In genomic region chr19:36898422-36898821, GRCh38 we compare ENCODE assay signal across 32 cellular contexts.
"Had no signal": no experiment of that assay in that cellular context is flagged by ENCODE, and none has a peak within 500 bp of the region (broad histone marks: within the 10 kb centered on the region; RNA-seq: fewer than 3 reads in every experiment).

No MANE protein-coding gene starts in this region.

- H3K36me3 ChIP-seq: colonic mucosa had no signal

- H3K4me3 Mint-ChIP-seq: activated CD4-positive, alpha-beta memory T cell treated with anti-CD3 and anti-CD28 coated beads for 36 hours; activated CD4-positive, alpha-beta T cell treated with anti-CD3 and anti-CD28 coated beads for 36 hours; activated CD4-positive, alpha-beta T cell treated with anti-CD3 and anti-CD28 coated beads, Interleukin-2, amount 10 ng/mL, durations not matched to agents 24 days and 14 days; activated CD8-positive, alpha-beta memory T cell treated with anti-CD3 and anti-CD28 coated beads, Interleukin-2, amount 10 ng/mL, durations not matched to agents 7 days and 5 days; activated CD8-positive, alpha-beta T cell treated with anti-CD3 and anti-CD28 coated beads, Interleukin-2, amount 10 ng/mL, durations not matched to agents 7 days and 5 days; activated naive CD4-positive, alpha-beta T cell treated with anti-CD3 and anti-CD28 coated beads for 36 hours; activated naive CD4-positive, alpha-beta T cell treated with anti-CD3 and anti-CD28 coated beads, Interleukin-2, amount 50 U/mL, for 24 hours; activated naive CD8-positive, alpha-beta T cell treated with anti-CD3 and anti-CD28 coated beads for 36 hours; activated naive CD8-positive, alpha-beta T cell treated with anti-CD3 and anti-CD28 coated beads, Interleukin-2, amount 50 U/mL, for 24 hours; activated T-helper 1 cell treated with anti-CD3 and anti-CD28 coated beads, Interleukin-12 subunit alpha, Interleukin-12 subunit beta, Interleukin-2, Interleukin-4 antibody, amounts not matched to agents 30 ng/mL and 10 ng/mL and 1 ng/mL, durations not matched to agents 14 hours and 24 hours and 36 hours; brain had no signal

- H3K27ac Mint-ChIP-seq: activated CD4-positive, alpha-beta memory T cell treated with anti-CD3 and anti-CD28 coated beads for 36 hours; activated CD4-positive, alpha-beta T cell treated with anti-CD3 and anti-CD28 coated beads for 36 hours; activated CD4-positive, alpha-beta T cell treated with anti-CD3 and anti-CD28 coated beads, Interleukin-2, amount 10 ng/mL, durations not matched to agents 24 days and 14 days; activated CD8-positive, alpha-beta memory T cell treated with anti-CD3 and anti-CD28 coated beads, Interleukin-2, amount 10 ng/mL, durations not matched to agents 7 days and 5 days; activated CD8-positive, alpha-beta T cell treated with anti-CD3 and anti-CD28 coated beads, Interleukin-2, amount 10 ng/mL, durations not matched to agents 7 days and 5 days; activated naive CD4-positive, alpha-beta T cell treated with anti-CD3 and anti-CD28 coated beads for 36 hours; activated naive CD4-positive, alpha-beta T cell treated with anti-CD3 and anti-CD28 coated beads, Interleukin-2, amount 50 U/mL, for 24 hours; activated naive CD8-positive, alpha-beta T cell treated with anti-CD3 and anti-CD28 coated beads for 36 hours; activated naive CD8-positive, alpha-beta T cell treated with anti-CD3 and anti-CD28 coated beads, Interleukin-2, amount 50 U/mL, for 24 hours; activated T-helper 1 cell treated with anti-CD3 and anti-CD28 coated beads, Interleukin-12 subunit alpha, Interleukin-12 subunit beta, Interleukin-2, Interleukin-4 antibody, amounts not matched to agents 30 ng/mL and 10 ng/mL and 1 ng/mL, durations not matched to agents 14 hours and 24 hours and 36 hours; activated T-helper 2 cell treated with anti-CD3 and anti-CD28 coated beads, Interferon-gamma antibody, Interleukin-2, Interleukin-4, amounts not matched to agents 10 μg/mL and 5 μg/mL and 100 μg/mL, durations not matched to agents 14 hours and 24 hours and 36 hours; brain had no signal

- H3K27me3 ChIP-seq: ascending aorta, breast epithelium, cardiac muscle cell, colonic mucosa, esophagus muscularis mucosa, foreskin keratinocyte, gastrocnemius medialis, heart left ventricle had no signal

- DNase-seq: activated CD4-positive, alpha-beta memory T cell treated with anti-CD3 and anti-CD28 coated beads for 36 hours; activated CD4-positive, alpha-beta T cell treated with anti-CD3 and anti-CD28 coated beads for 36 hours; activated CD4-positive, alpha-beta T cell treated with anti-CD3 and anti-CD28 coated beads, Interleukin-2, amount 10 ng/mL, durations not matched to agents 24 days and 14 days; activated CD4-positive, CD25-positive, alpha-beta regulatory T cell; activated CD4-positive, CD25-positive, alpha-beta regulatory T cell treated with anti-CD3 and anti-CD28 coated beads, Interleukin-2, amount 50 U/mL, for 72 hours; activated CD8-positive, alpha-beta memory T cell treated with anti-CD3 and anti-CD28 coated beads, Interleukin-2, amount 10 ng/mL, durations not matched to agents 7 days and 5 days; activated CD8-positive, alpha-beta memory T cell treated with anti-CD3 and anti-CD28 coated beads, Interleukin-2, amount 50 U/mL, for 4 hours; activated CD8-positive, alpha-beta T cell treated with anti-CD3 and anti-CD28 coated beads, Interleukin-2, amount 10 ng/mL, durations not matched to agents 7 days and 5 days; activated effector memory CD4-positive, alpha-beta T cell treated with anti-CD3 and anti-CD28 coated beads, Interleukin-2, amount 50 U/mL, for 16 hours; activated naive CD4-positive, alpha-beta T cell treated with anti-CD3 and anti-CD28 coated beads for 36 hours; activated naive CD8-positive, alpha-beta T cell treated with anti-CD3 and anti-CD28 coated beads for 36 hours; activated naive CD8-positive, alpha-beta T cell treated with anti-CD3 and anti-CD28 coated beads, Interleukin-2, amount 50 U/mL, for 24 hours; activated T-cell treated with anti-CD3 and anti-CD28 coated beads, Interleukin-2, amount 50 U/mL, for 1 hour; activated T-cell treated with anti-CD3 and anti-CD28 coated beads, Interleukin-2, amount 50 U/mL, for 48 hours; central memory CD4-positive, alpha-beta T cell; cerebellar nuclear complex; colonic mucosa; effector CD8-positive, alpha-beta T cell; erythroblast; foreskin keratinocyte; gastrocnemius medialis; glutamatergic neuron; heart left ventricle; T-helper 2 cell had no signal

- H3K27ac ChIP-seq: ascending aorta, breast epithelium, cardiac muscle cell, colonic mucosa, esophagus muscularis mucosa, foreskin keratinocyte, gastrocnemius medialis, heart left ventricle had no signal

- ATAC-seq: activated CD4-positive, alpha-beta T cell treated with anti-CD3 and anti-CD28 coated beads for 36 hours; activated CD8-positive, alpha-beta memory T cell treated with anti-CD3 and anti-CD28 coated beads, Interleukin-2, amount 10 ng/mL, durations not matched to agents 7 days and 5 days; activated CD8-positive, alpha-beta T cell treated with anti-CD3 and anti-CD28 coated beads, Interleukin-2, amount 10 ng/mL, durations not matched to agents 7 days and 5 days; activated naive CD8-positive, alpha-beta T cell treated with anti-CD3 and anti-CD28 coated beads, Interleukin-2, amount 50 U/mL, for 24 hours; foreskin keratinocyte; gastrocnemius medialis; heart left ventricle had no signal

- H3K27me3 Mint-ChIP-seq: activated CD4-positive, alpha-beta memory T cell treated with anti-CD3 and anti-CD28 coated beads for 36 hours; activated CD4-positive, alpha-beta T cell treated with anti-CD3 and anti-CD28 coated beads for 36 hours; activated CD4-positive, alpha-beta T cell treated with anti-CD3 and anti-CD28 coated beads, Interleukin-2, amount 10 ng/mL, durations not matched to agents 24 days and 14 days; activated CD8-positive, alpha-beta memory T cell treated with anti-CD3 and anti-CD28 coated beads, Interleukin-2, amount 10 ng/mL, durations not matched to agents 7 days and 5 days; activated naive CD4-positive, alpha-beta T cell treated with anti-CD3 and anti-CD28 coated beads, Interleukin-2, amount 50 U/mL, for 24 hours; activated naive CD8-positive, alpha-beta T cell treated with anti-CD3 and anti-CD28 coated beads for 36 hours; activated naive CD8-positive, alpha-beta T cell treated with anti-CD3 and anti-CD28 coated beads, Interleukin-2, amount 50 U/mL, for 24 hours had no signal

- H3K4me3 ChIP-seq: ascending aorta, cardiac muscle cell, colonic mucosa, esophagus muscularis mucosa, heart left ventricle had no signal

- H3K4me1 Mint-ChIP-seq: activated CD4-positive, alpha-beta T cell treated with anti-CD3 and anti-CD28 coated beads for 36 hours; activated CD4-positive, alpha-beta T cell treated with anti-CD3 and anti-CD28 coated beads, Interleukin-2, amount 10 ng/mL, durations not matched to agents 24 days and 14 days; activated CD8-positive, alpha-beta memory T cell treated with anti-CD3 and anti-CD28 coated beads, Interleukin-2, amount 10 ng/mL, durations not matched to agents 7 days and 5 days; activated naive CD4-positive, alpha-beta T cell treated with anti-CD3 and anti-CD28 coated beads, Interleukin-2, amount 50 U/mL, for 24 hours; activated naive CD8-positive, alpha-beta T cell treated with anti-CD3 and anti-CD28 coated beads for 36 hours; activated naive CD8-positive, alpha-beta T cell treated with anti-CD3 and anti-CD28 coated beads, Interleukin-2, amount 50 U/mL, for 24 hours; brain had no signal

- H3K4me1 ChIP-seq: ascending aorta, breast epithelium, colonic mucosa, esophagus muscularis mucosa, foreskin keratinocyte, gastrocnemius medialis, heart left ventricle had no signal
